Comparison of ENCODE assay signal across 18 cellular contexts in the genomic region with DNA sequence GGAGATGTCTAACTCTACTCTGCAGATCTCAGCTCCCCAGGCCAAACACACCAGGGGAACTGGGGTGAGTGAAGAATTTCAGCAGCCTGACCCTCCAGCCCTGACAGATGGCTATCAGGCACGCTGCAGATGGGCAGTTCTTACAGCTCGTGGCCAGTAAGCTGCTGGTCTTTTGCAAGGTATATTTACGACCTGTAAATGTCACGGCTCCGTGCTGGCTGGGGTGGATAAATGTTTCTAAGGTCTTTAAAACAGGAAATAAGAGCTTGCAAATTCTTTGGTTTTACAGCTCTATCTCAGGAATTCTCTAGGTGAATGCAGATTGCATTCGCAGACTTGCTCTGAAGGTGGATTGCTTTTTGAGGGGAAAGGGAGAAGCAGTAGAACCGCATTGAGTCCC. TPM values are rescaled to one million over a fixed set of nuclear protein-coding genes. Genes with fewer than 3 reads are reported as not detected.
A peak's percentile ranks its signal among the peaks of the same experiment; 100 is the strongest.
DNase-seq lines count a peak whose midpoint lies in the region; ATAC-seq and TF ChIP-seq lines count a peak whose summit lies in the region.
"Had no signal": no experiment of that assay in that cellular context is flagged by ENCODE, and none has a peak within 500 bp of the region (broad histone marks: within the 10 kb centered on the region; RNA-seq: fewer than 3 reads in every experiment).

No MANE protein-coding gene starts in this region.

- ATAC-seq in WTC11 (peak; percentile 20; the same call in 1 of the 2 replicates), GM18519 (IDR thresholded peaks at IDR 0.05; ENCODE audit: low FRiP score, unreplicated experiment) (no peak)
- ATAC-seq: naive thymus-derived CD8-positive, alpha-beta T cell had no signal

- DNase-seq in NOMO-1 treated with DMSO at 0.1 percent for 48 hours (lab: John Stamatoyannopoulos, UW; ENCODE audit: unreplicated experiment) = peak; percentile 9
- no peak for DNase-seq in NOMO-1 (lab: John Stamatoyannopoulos, UW; ENCODE audit: unreplicated experiment in 2 of 2)
- DNase-seq in WTC11 (ENCODE audit: low spot score) = no peak
- no peak for DNase-seq in mesothelial cell of epicardium (ENCODE audit: low spot score in 2 of 2, unreplicated experiment in 2 of 2)
- DNase-seq in activated naive CD4-positive, alpha-beta T cell (lab: John Stamatoyannopoulos, UW) = no peak
- DNase-seq in thyroid gland = no peak
- no peak for DNase-seq in inferior parietal cortex (ENCODE audit: extremely low spot score)
- DNase-seq: activated B cell treated with CpG ODN at 0.5 μM for 24 hours; activated CD4-positive, alpha-beta memory T cell treated with anti-CD3 and anti-CD28 coated beads, Interleukin-2, amount 10 ng/mL, durations not matched to agents 7 days and 5 days; activated naive CD4-positive, alpha-beta T cell treated with anti-CD3 and anti-CD28 coated beads for 36 hours; KG1; naive thymus-derived CD8-positive, alpha-beta T cell; NCI-H1092; NCI-H2029 treated with DMSO at 0.1 percent for 48 hours; NCI-H446 had no signal

- peaks cover 12% of the 10 kb centered on the region for H3K36me3 Mint-ChIP-seq in WTC11
- peaks cover 12% of the 10 kb centered on the region for H3K36me3 Mint-ChIP-seq in mesothelial cell of epicardium

- H3K27me3 Mint-ChIP-seq in WTC11 (ENCODE audit: low read depth) (no peaks in the 10 kb centered on the region; the same call in 1 of the 2 replicates), mesothelial cell of epicardium (ENCODE audit: low read depth) (no peaks in the 10 kb centered on the region)
- H3K27me3 Mint-ChIP-seq: activated B cell treated with CpG ODN at 0.5 μM for 24 hours; activated CD4-positive, alpha-beta memory T cell treated with anti-CD3 and anti-CD28 coated beads, Interleukin-2, amount 10 ng/mL, durations not matched to agents 7 days and 5 days; naive thymus-derived CD8-positive, alpha-beta T cell; stimulated activated naive CD8-positive, alpha-beta T cell treated with anti-CD3 and anti-CD28 coated beads, Interleukin-15, Interleukin-2, amounts not matched to agents 100 ng/mL and 50 ng/mL, for 24 hours had no signal

- POLR2A ChIA-PET in WTC11 (lab: Charles Lee) = interaction anchor here (1.0 kb wide), 1 partner anchor 153 kb away, joined by 3 read pairs; a partner anchor contains a TSS

- H3K4me3 ChIP-seq in thyroid gland (replicated peaks in 1 of 3) = no peak overlapping the region
- H3K4me3 ChIP-seq: skin epidermis had no signal

- H3K27me3 ChIP-seq in thyroid gland = no peaks in the 10 kb centered on the region

- intact Hi-C loops in thyroid gland (cut with DNase I) = no loop called here

- H3K4me1 Mint-ChIP-seq in WTC11 (no peaks in the 10 kb centered on the region), mesothelial cell of epicardium (peaks cover 16% of the 10 kb centered on the region)

- H3K27ac Mint-ChIP-seq in WTC11 (peak overlapping the region; percentile 28; the same call in 1 of the 2 replicates), mesothelial cell of epicardium (peak overlapping the region; percentile 0)
- H3K27ac Mint-ChIP-seq: activated B cell treated with CpG ODN at 0.5 μM for 24 hours; activated CD4-positive, alpha-beta memory T cell treated with anti-CD3 and anti-CD28 coated beads, Interleukin-2, amount 10 ng/mL, durations not matched to agents 7 days and 5 days; activated naive CD4-positive, alpha-beta T cell treated with anti-CD3 and anti-CD28 coated beads for 36 hours; stimulated activated naive CD8-positive, alpha-beta T cell treated with anti-CD3 and anti-CD28 coated beads, Interleukin-15, Interleukin-2, amounts not matched to agents 100 ng/mL and 50 ng/mL, for 24 hours had no signal

- H3K27ac ChIP-seq in thyroid gland = no peak overlapping the region
- H3K27ac ChIP-seq: skin epidermis had no signal

- no peaks in the 10 kb centered on the region for H3K9me3 Mint-ChIP-seq in WTC11
- H3K9me3 Mint-ChIP-seq in mesothelial cell of epicardium = no peaks in the 10 kb centered on the region
- H3K9me3 Mint-ChIP-seq: activated B cell treated with CpG ODN at 0.5 μM for 24 hours; activated CD4-positive, alpha-beta memory T cell treated with anti-CD3 and anti-CD28 coated beads, Interleukin-2, amount 10 ng/mL, durations not matched to agents 7 days and 5 days; activated naive CD4-positive, alpha-beta T cell treated with anti-CD3 and anti-CD28 coated beads for 36 hours; naive thymus-derived CD8-positive, alpha-beta T cell; stimulated activated naive CD8-positive, alpha-beta T cell treated with anti-CD3 and anti-CD28 coated beads, Interleukin-15, Interleukin-2, amounts not matched to agents 100 ng/mL and 50 ng/mL, for 24 hours had no signal

- 81 to 86% methylated on average over 7 of the region's 7 CpGs for WGBS in thyroid gland, 2 donors

- no peak for TF ChIP-seq POLR2A in thyroid gland (IDR thresholded peaks at IDR 0.05)

- H3K9me3 ChIP-seq in thyroid gland = no peaks in the 10 kb centered on the region

- peaks cover 0 to 7% of the 10 kb centered on the region in 2 donors for H3K4me1 ChIP-seq in thyroid gland

- CTCF ChIA-PET in WTC11 (lab: Charles Lee) = interaction anchor here (1.1 to 1.6 kb wide), 3 partner anchors 11 to 43 kb away, joined by 3 to 7 read pairs (median 3); no protein-coding TSS in a partner anchor

- H3K36me3 ChIP-seq in thyroid gland = no peaks in the 10 kb centered on the region

- TF ChIP-seq CTCF in WTC11 (IDR thresholded peaks at IDR 0.05) = no peak
- no peak for TF ChIP-seq CTCF in mesothelial cell of epicardium (IDR thresholded peaks at IDR 0.05; ENCODE audit: unreplicated experiment)
- no peak for TF ChIP-seq CTCF in thyroid gland (IDR thresholded peaks at IDR 0.05)

- no peak overlapping the region for H3K4me3 Mint-ChIP-seq in WTC11
- no peak overlapping the region for H3K4me3 Mint-ChIP-seq in mesothelial cell of epicardium
- H3K4me3 Mint-ChIP-seq: activated B cell treated with CpG ODN at 0.5 μM for 24 hours; activated CD4-positive, alpha-beta memory T cell treated with anti-CD3 and anti-CD28 coated beads, Interleukin-2, amount 10 ng/mL, durations not matched to agents 7 days and 5 days; activated naive CD4-positive, alpha-beta T cell treated with anti-CD3 and anti-CD28 coated beads for 36 hours; naive thymus-derived CD8-positive, alpha-beta T cell; stimulated activated naive CD8-positive, alpha-beta T cell treated with anti-CD3 and anti-CD28 coated beads, Interleukin-15, Interleukin-2, amounts not matched to agents 100 ng/mL and 50 ng/mL, for 24 hours had no signal

TF ChIP-seq in WTC11, 78 proteins besides CTCF, POLR2A, EP300 and RAD21 (continues in another document):
- TF ChIP-seq, protein P1, sequence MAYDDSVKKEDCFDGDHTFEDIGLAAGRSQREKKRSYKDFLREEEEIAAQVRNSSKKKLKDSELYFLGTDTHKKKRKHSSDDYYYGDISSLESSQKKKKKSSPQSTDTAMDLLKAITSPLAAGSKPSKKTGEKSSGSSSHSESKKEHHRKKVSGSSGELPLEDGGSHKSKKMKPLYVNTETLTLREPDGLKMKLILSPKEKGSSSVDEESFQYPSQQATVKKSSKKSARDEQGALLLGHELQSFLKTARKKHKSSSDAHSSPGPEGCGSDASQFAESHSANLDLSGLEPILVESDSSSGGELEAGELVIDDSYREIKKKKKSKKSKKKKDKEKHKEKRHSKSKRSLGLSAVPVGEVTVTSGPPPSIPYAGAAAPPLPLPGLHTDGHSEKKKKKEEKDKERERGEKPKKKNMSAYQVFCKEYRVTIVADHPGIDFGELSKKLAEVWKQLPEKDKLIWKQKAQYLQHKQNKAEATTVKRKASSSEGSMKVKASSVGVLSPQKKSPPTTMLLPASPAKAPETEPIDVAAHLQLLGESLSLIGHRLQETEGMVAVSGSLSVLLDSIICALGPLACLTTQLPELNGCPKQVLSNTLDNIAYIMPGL (CRISPR knock-in tag; IDR thresholded peaks at IDR 0.05) = no peak
- TF ChIP-seq IRF2 (CRISPR knock-in tag; IDR thresholded peaks at IDR 0.05; ENCODE audit: borderline replicate concordance, low read depth) (no peak), HMGA2 (CRISPR knock-in tag; IDR thresholded peaks at IDR 0.05) (no peak), FOXK1 (CRISPR knock-in tag; IDR thresholded peaks at IDR 0.05) (no peak), TP53 (CRISPR knock-in tag; IDR thresholded peaks at IDR 0.05) (no peak), NFATC4 (CRISPR knock-in tag; IDR thresholded peaks at IDR 0.05) (no peak), PRRX2 (CRISPR knock-in tag; IDR thresholded peaks at IDR 0.05) (no peak), EMX1 (CRISPR knock-in tag; IDR thresholded peaks at IDR 0.05) (no peak)
- TF ChIP-seq, protein P2, sequence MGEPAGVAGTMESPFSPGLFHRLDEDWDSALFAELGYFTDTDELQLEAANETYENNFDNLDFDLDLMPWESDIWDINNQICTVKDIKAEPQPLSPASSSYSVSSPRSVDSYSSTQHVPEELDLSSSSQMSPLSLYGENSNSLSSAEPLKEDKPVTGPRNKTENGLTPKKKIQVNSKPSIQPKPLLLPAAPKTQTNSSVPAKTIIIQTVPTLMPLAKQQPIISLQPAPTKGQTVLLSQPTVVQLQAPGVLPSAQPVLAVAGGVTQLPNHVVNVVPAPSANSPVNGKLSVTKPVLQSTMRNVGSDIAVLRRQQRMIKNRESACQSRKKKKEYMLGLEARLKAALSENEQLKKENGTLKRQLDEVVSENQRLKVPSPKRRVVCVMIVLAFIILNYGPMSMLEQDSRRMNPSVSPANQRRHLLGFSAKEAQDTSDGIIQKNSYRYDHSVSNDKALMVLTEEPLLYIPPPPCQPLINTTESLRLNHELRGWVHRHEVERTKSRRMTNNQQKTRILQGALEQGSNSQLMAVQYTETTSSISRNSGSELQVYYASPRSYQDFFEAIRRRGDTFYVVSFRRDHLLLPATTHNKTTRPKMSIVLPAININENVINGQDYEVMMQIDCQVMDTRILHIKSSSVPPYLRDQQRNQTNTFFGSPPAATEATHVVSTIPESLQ (CRISPR knock-in tag; IDR thresholded peaks at IDR 0.05) = no peak

RNA-seq across cellular contexts. Expression of a gene that starts 10.1 kb away (rescaled TPM):
- 8.3 to 11.4 TPM (median 9.1 TPM) in 3 replicates for total RNA-seq in WTC11 (2021)
- 12.3 to 14.8 TPM (median 13.0 TPM) in 3 replicates for total RNA-seq in mesothelial cell of epicardium
- total RNA-seq in thyroid gland = 10 to 100 TPM; 15.9 to 28.1 (median 20.4) TPM

RNA-seq across cellular contexts. Expression of a gene that starts 31.8 kb away (rescaled TPM):
- 4.2 to 12.9 TPM (median 5.2 TPM) in 3 replicates for total RNA-seq in WTC11 (2021)
- total RNA-seq in mesothelial cell of epicardium = 0.31 TPM in 1 of 3 replicates, not detected in the others
- total RNA-seq in thyroid gland = 10 to 100 TPM in 1 of 4 donors, 1 to 10 TPM in 3; 5.0 to 23.6 (median 6.5) TPM
